25 cellular contexts compared by ENCODE assay signal in the genomic region with DNA sequence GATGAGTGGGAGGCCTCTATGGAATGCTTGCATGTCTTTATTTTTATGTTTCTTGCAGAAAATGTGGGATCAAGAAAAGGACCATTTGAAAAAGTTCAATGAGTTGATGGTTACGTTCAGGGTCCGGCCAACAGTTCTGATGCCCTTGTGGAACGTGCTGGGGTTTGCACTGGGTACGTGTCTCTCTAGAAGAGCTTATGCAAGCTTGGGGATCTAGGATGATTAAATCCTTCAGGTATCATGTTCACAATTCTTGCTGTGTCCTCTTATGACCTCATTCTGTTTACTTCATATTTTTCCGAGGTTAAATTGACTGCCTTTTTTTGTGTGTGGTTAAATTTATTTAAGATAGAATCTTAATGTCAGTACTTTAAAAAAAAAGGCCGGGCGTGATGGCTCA. TPM values are rescaled to one million over a fixed set of nuclear protein-coding genes. Genes with fewer than 3 reads are reported as not detected.
"Had no signal": no experiment of that assay in that cellular context is flagged by ENCODE, and none has a peak within 500 bp of the region (broad histone marks: within the 10 kb centered on the region; RNA-seq: fewer than 3 reads in every experiment).

No MANE protein-coding gene starts in this region.

- H3K4me3 ChIP-seq: ascending aorta, body of pancreas had no signal

- DNase-seq: activated CD4-positive, alpha-beta T cell treated with anti-CD3 and anti-CD28 coated beads for 48 hours; activated CD4-positive, alpha-beta T cell treated with anti-CD3 and anti-CD28 coated beads, Interleukin-2, amount 50 U/mL, for 4 hours; activated CD4-positive, CD25-positive, alpha-beta regulatory T cell treated with anti-CD3 and anti-CD28 coated beads, Interleukin-2, amount 50 U/mL, for 72 hours; activated CD8-positive, alpha-beta memory T cell treated with anti-CD3 and anti-CD28 coated beads, Interleukin-2, amount 10 ng/mL, durations not matched to agents 7 days and 5 days; activated effector memory CD4-positive, alpha-beta T cell treated with Interleukin-2 at 50 U/mL for 16 hours; activated naive CD4-positive, alpha-beta T cell; activated naive CD8-positive, alpha-beta T cell treated with anti-CD3 and anti-CD28 coated beads, Interleukin-2, amount 50 U/mL, for 24 hours; activated T-cell treated with anti-CD3 and anti-CD28 coated beads, Interleukin-2, amount 50 U/mL, for 24 hours; amniotic stem cell; body of pancreas; central memory CD4-positive, alpha-beta T cell; KG1; NCI-H1092; NCI-H1417; NCI-H1930; NCI-H2171; NCI-H2227 treated with DMSO at 0.1 percent for 48 hours; NCI-H446 treated with DMSO at 0.1 percent for 48 hours; NCI-H524 treated with DMSO at 0.1 percent for 48 hours; SIG-M5; T-helper 2 cell; T1000 had no signal

- H3K9me3 ChIP-seq: ascending aorta, body of pancreas had no signal

- H3K27me3 ChIP-seq: ascending aorta, body of pancreas had no signal

- H3K27ac ChIP-seq: ascending aorta, body of pancreas had no signal

- ATAC-seq: activated CD8-positive, alpha-beta memory T cell treated with anti-CD3 and anti-CD28 coated beads, Interleukin-2, amount 10 ng/mL, durations not matched to agents 7 days and 5 days; activated naive CD4-positive, alpha-beta T cell treated with anti-CD3 and anti-CD28 coated beads, Interleukin-2, amount 50 U/mL, for 72 hours; activated naive CD8-positive, alpha-beta T cell treated with anti-CD3 and anti-CD28 coated beads, Interleukin-2, amount 50 U/mL, for 24 hours; body of pancreas had no signal

RNA-seq across cellular contexts. Expression of gene ITPRIPL2, which starts 39.9 kb away (rescaled TPM):
- total RNA-seq: OCI-LY7 had no signal
